In the genomic region with DNA sequence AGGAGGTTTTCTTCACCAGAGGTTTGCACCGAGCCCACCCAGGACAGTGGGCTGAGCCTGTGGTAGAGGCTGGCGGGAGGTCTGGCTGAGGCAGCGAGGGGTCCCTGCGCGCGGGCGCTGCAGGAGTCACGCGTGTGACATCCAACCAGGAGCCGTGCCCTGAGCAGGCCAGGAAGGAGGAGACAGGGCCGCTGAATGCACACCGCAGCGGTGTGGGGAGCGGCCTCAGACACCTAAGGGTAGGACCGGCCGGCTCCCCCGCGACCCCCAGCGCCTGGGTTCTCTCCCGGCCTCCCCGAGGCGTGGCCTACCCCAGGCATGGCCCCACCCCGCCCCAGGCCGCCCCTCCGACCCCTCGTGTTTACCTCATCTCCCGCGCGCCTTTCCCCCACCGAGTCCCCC, we compare ENCODE assay signal across 8 cellular contexts. TPM values are rescaled to one million over a fixed set of nuclear protein-coding genes. Genes with fewer than 3 reads are reported as not detected.
DNase-seq lines count a peak whose midpoint lies in the region; ATAC-seq and TF ChIP-seq lines count a peak whose summit lies in the region.

No MANE protein-coding gene starts in this region.

- H2BK120ac ChIP-seq in neuronal stem cell (ENCODE audit: low read depth, low read length), result no peak overlapping the region

- no peak overlapping the region for H3K4ac ChIP-seq in neuronal stem cell (ENCODE audit: low read length)

- peak overlapping the region; percentile 98 for H2AFZ ChIP-seq in neuronal stem cell (ENCODE audit: low read length)

- WGBS in neuronal stem cell (ENCODE audit: extremely low coverage in 2 of 2, insufficient read length in 2 of 2, insufficient replicate concordance in 1 of 2), 2 donors, result no CpG with 5 or more reads among the region's 30 CpGs

- peaks cover 1 to 23% of the 10 kb centered on the region in 2 donors for H3K9me3 ChIP-seq in neuronal stem cell (replicated peaks in 1 of 2; ENCODE audit: control insufficient read depth in 2 of 2, insufficient read depth in 1 of 2, low read depth in 1 of 2, low read length in 2 of 2)

- H3K27ac Mint-ChIP-seq in activated T-cell treated with anti-CD3 and anti-CD28 coated beads, Interleukin-2, amount 50 U/mL, for 72 hours, result peak overlapping the region; percentile 99

- no peak overlapping the region for H2BK15ac ChIP-seq in neuronal stem cell (ENCODE audit: low read length)

- no peaks in the 10 kb centered on the region for H3K36me3 ChIP-seq in neuronal stem cell (replicated peaks in 1 of 2; ENCODE audit: control insufficient read depth in 2 of 2, insufficient read depth in 2 of 2, low read length in 2 of 2)

- peaks cover 0 to 2% of the 10 kb centered on the region in 2 donors for H3K9me3 Mint-ChIP-seq in activated T-cell treated with anti-CD3 and anti-CD28 coated beads, Interleukin-2, amount 50 U/mL, for 72 hours

- no peak overlapping the region for H3K14ac ChIP-seq in neuronal stem cell (ENCODE audit: low read length)

- peak overlapping the region; percentile 58 for H3K23ac ChIP-seq in neuronal stem cell (ENCODE audit: low read depth, low read length, poor library complexity)

- H3K4me3 ChIP-seq in GM12875 (ENCODE audit: low read depth, low read length) (peak overlapping the region; percentile 82), fibroblast of villous mesenchyme (ENCODE audit: low read depth, low read length) (peak overlapping the region; percentile 68), neuronal stem cell (ENCODE audit: low read length in 2 of 2) (peak overlapping the region; percentile 93 to 94)

- peak overlapping the region; percentile 94 for H3K18ac ChIP-seq in neuronal stem cell (ENCODE audit: low read length)

- peak overlapping the region; percentile 97 to 98 for H3K4me3 Mint-ChIP-seq in activated T-cell treated with anti-CD3 and anti-CD28 coated beads, Interleukin-2, amount 50 U/mL, for 72 hours

- H3K79me1 ChIP-seq in neuronal stem cell (ENCODE audit: low read depth, low read length), result no peaks in the 10 kb centered on the region

- no peaks in the 10 kb centered on the region for H3K4me1 ChIP-seq in neuronal stem cell (ENCODE audit: control insufficient read depth in 2 of 2, insufficient read depth in 1 of 2, low read depth in 1 of 2, low read length in 2 of 2)

- ATAC-seq in HG02852 (IDR thresholded peaks at IDR 0.05; ENCODE audit: unreplicated experiment), result peak; percentile 46
- peak; percentile 63 to 71 for ATAC-seq in activated T-cell treated with anti-CD3 and anti-CD28 coated beads, Interleukin-2, amount 50 U/mL, for 72 hours (replicated peaks in 1 of 2)

- peaks cover 24% of the 10 kb centered on the region for H3K4me1 Mint-ChIP-seq in activated T-cell treated with anti-CD3 and anti-CD28 coated beads, Interleukin-2, amount 50 U/mL, for 72 hours (ENCODE audit: low read depth)

- H3K9ac ChIP-seq in neuronal stem cell (ENCODE audit: low read depth, low read length, poor library complexity), result peak overlapping the region; percentile 96

- H3K27me3 Mint-ChIP-seq in activated T-cell treated with anti-CD3 and anti-CD28 coated beads, Interleukin-2, amount 50 U/mL, for 72 hours (ENCODE audit: low read depth), result no peaks in the 10 kb centered on the region

- peak overlapping the region; percentile 35 for H3K27ac ChIP-seq in neuronal stem cell (replicated peaks; ENCODE audit: low read length)

- H2AK5ac ChIP-seq in neuronal stem cell (ENCODE audit: low read depth, low read length), result peak overlapping the region; percentile 42

- TF ChIP-seq CTCF in GM12875 (IDR thresholded peaks at IDR 0.05; ENCODE audit: borderline replicate concordance, insufficient read depth, low read depth, low read length) (no peak), fibroblast of villous mesenchyme (IDR thresholded peaks at IDR 0.05; ENCODE audit: insufficient read depth, low read depth, low read length) (no peak)

- H3K27me3 ChIP-seq in neuronal stem cell (ENCODE audit: control insufficient read depth in 3 of 3, insufficient read depth in 3 of 3, low read depth in 1 of 3, low read length in 3 of 3), result no peaks in the 10 kb centered on the region

- no peak overlapping the region for H4K91ac ChIP-seq in neuronal stem cell (ENCODE audit: low read depth, low read length, poor library complexity)

- H3K36me3 Mint-ChIP-seq in activated T-cell treated with anti-CD3 and anti-CD28 coated beads, Interleukin-2, amount 50 U/mL, for 72 hours (ENCODE audit: insufficient read depth in 2 of 2), result peaks cover 3% of the 10 kb centered on the region in 2 donors

- no peak overlapping the region for H2BK12ac ChIP-seq in neuronal stem cell (ENCODE audit: low read length)

- no peak overlapping the region for H4K8ac ChIP-seq in neuronal stem cell (ENCODE audit: low read depth, low read length)

- peak overlapping the region; percentile 71 for H3K4me2 ChIP-seq in neuronal stem cell (ENCODE audit: insufficient read depth, low read length, poor library complexity, severe bottlenecking)

- no peak overlapping the region for H2BK5ac ChIP-seq in neuronal stem cell (ENCODE audit: low read length)

- DNase-seq in A172 (ENCODE audit: low spot score), result peak; percentile 32
- peak; percentile 13 for DNase-seq in NCI-H1694 (lab: John Stamatoyannopoulos, UW)
- peak; percentile 57 to 58 for DNase-seq in activated T-cell treated with anti-CD3 and anti-CD28 coated beads, Interleukin-2, amount 50 U/mL, for 72 hours
- DNase-seq in fibroblast of villous mesenchyme (ENCODE audit: low read depth), result peak; percentile 39
- DNase-seq in neuronal stem cell (ENCODE audit: low spot score), result peak; percentile 26
- no peak for DNase-seq in NCI-H2107 treated with DMSO at 0.1 percent for 48 hours (lab: John Stamatoyannopoulos, UW; ENCODE audit: unreplicated experiment)

RNA-seq across cellular contexts. Expression of gene SLC41A3, which starts 0.4 kb away (rescaled TPM):
- total RNA-seq in A172 (2014; rRNA removed; shearing (Covaris generic)), result 40.9 and 42.3 TPM in 2 replicates
- 10 to 100 TPM; 32.3 to 34.5 TPM for total RNA-seq in activated T-cell treated with anti-CD3 and anti-CD28 coated beads, Interleukin-2, amount 50 U/mL, for 72 hours
- total RNA-seq in fibroblast of villous mesenchyme, result 32.9 and 36.7 TPM in 2 replicates
- polyA plus RNA-seq in neuronal stem cell (2013, experiment 1 of 2), result 46.4 TPM
- 47.5 TPM for polyA plus RNA-seq in neuronal stem cell (2013, experiment 2 of 2)
